In the genomic region with DNA sequence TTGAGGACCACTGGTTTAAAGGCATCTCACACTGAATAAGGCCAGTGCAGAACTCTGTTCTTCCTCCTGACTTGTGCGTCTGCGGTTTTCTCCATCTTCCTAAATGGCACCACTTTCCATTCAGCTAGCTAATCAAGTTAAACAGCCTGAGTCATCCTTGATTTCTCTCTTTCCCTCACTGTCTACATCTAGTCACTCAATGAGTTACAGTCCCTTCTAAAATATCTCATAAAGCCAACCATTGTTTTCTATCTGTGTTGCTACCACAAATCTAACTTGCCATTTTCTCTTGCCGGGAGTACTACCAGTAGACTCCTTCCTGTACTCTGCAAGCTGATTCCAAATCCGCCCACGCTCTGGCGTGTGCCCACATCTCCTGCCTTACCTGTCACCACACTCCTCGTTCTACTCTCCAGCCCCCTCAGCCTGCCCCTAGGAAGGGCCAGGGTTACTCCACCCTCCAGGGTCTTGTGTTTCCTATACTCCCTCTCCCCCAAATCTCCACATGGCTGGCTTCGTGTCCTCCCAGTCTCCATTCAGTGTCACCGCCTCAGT, we compare ENCODE assay signal across 14 cellular contexts.
"Had no signal": no experiment of that assay in that cellular context is flagged by ENCODE, and none has a peak within 500 bp of the region (broad histone marks: within the 10 kb centered on the region; RNA-seq: fewer than 3 reads in every experiment).

No MANE protein-coding gene starts in this region.

- DNase-seq: activated naive CD4-positive, alpha-beta T cell treated with anti-CD3 and anti-CD28 coated beads, Interleukin-2, amount 50 U/mL, for 16 hours; amniotic stem cell; body of pancreas; cortex of kidney; effector memory CD4-positive, alpha-beta T cell; posterior cingulate gyrus; stimulated activated CD4-positive, alpha-beta T cell treated with anti-CD3 and anti-CD28 coated beads, Interleukin-2, amount 100 ng/mL, for 24 hours; stimulated activated naive CD4-positive, alpha-beta T cell treated with Interleukin-2 at 50 U/mL for 16 hours had no signal

- H3K9me3 Mint-ChIP-seq: central memory CD8-positive, alpha-beta T cell; type B pancreatic cell had no signal

- H3K27ac Mint-ChIP-seq: type B pancreatic cell had no signal

- ATAC-seq: activated CD4-positive, CD25-positive, alpha-beta regulatory T cell treated with anti-CD3 and anti-CD28 coated beads, Interleukin-2, amount 50 U/mL, for 24 hours; body of pancreas; left lobe of liver; sciatic nerve had no signal

- H3K36me3 ChIP-seq: suprapubic skin had no signal

- H3K27me3 ChIP-seq: body of pancreas, suprapubic skin had no signal

- H3K4me3 Mint-ChIP-seq: central memory CD8-positive, alpha-beta T cell; type B pancreatic cell had no signal

- H3K4me3 ChIP-seq: body of pancreas, suprapubic skin had no signal

- H3K27me3 Mint-ChIP-seq: central memory CD8-positive, alpha-beta T cell; type B pancreatic cell had no signal

- H3K4me1 ChIP-seq: body of pancreas had no signal

- H3K9me3 ChIP-seq: body of pancreas, suprapubic skin had no signal

- H3K4me1 Mint-ChIP-seq: central memory CD8-positive, alpha-beta T cell had no signal

- H3K27ac ChIP-seq: body of pancreas, suprapubic skin had no signal
